In genomic region chr9:136994180-136994884, GRCh38 we compare ENCODE assay signal across 19 cellular contexts. TPM values are rescaled to one million over a fixed set of nuclear protein-coding genes. Genes with fewer than 3 reads are reported as not detected.
DNase-seq lines count a peak whose midpoint lies in the region; ATAC-seq and TF ChIP-seq lines count a peak whose summit lies in the region.
"Had no signal": no experiment of that assay in that cellular context is flagged by ENCODE, and none has a peak within 500 bp of the region (broad histone marks: within the 10 kb centered on the region; RNA-seq: fewer than 3 reads in every experiment).

No MANE protein-coding gene starts in this region.

- no peaks in the 10 kb centered on the region for H4K20me1 ChIP-seq in OCI-LY7 (ENCODE audit: insufficient read depth, low read length)

- no peaks in the 10 kb centered on the region for H3K9me2 ChIP-seq in OCI-LY7 (ENCODE audit: insufficient read depth, low read length)

- intact Hi-C loops in MCF 10A (cut with micrococcal nuclease): no loop called here
- intact Hi-C loops in breast epithelium (cut with DNase I; ENCODE audit: low total_unique reads): no loop called here
- intact Hi-C loops in OCI-LY7 (cut with micrococcal nuclease; ENCODE audit: unreplicated experiment): no loop called here

- peak; percentile 14 for ATAC-seq in esophagus mucosa
- no peak for ATAC-seq in stimulated activated memory B cell treated with anti-CD40 and anti-IgM and Interleukin-4, amounts not matched to agents 10 μg/mL and 1 μg/mL and 100 μg/mL, for 72 hours

- H3K79me2 ChIP-seq in OCI-LY7 (ENCODE audit: insufficient read depth, low read depth, low read length): no peaks in the 10 kb centered on the region; the same call in 1 of the 2 replicates

- no peaks in the 10 kb centered on the region for H3K27me3 Mint-ChIP-seq in MCF 10A (ENCODE audit: insufficient read depth, unreplicated experiment)
- peaks cover 10% of the 10 kb centered on the region for H3K27me3 Mint-ChIP-seq in stimulated activated memory B cell treated with anti-CD40 and anti-IgM and Interleukin-4, amounts not matched to agents 10 μg/mL and 1 μg/mL and 100 μg/mL, for 72 hours

- peak overlapping the region; percentile 82 for H3K4me3 Mint-ChIP-seq in MCF 10A (ENCODE audit: unreplicated experiment)
- peak overlapping the region; percentile 87 for H3K4me3 Mint-ChIP-seq in stimulated activated memory B cell treated with anti-CD40 and anti-IgM and Interleukin-4, amounts not matched to agents 10 μg/mL and 1 μg/mL and 100 μg/mL, for 72 hours

- POLR2A ChIA-PET in MCF 10A (lab: Yijun Ruan, JAX) (interaction anchor here (0.7 kb wide), 1 partner anchor 45 kb away, joined by 3 read pairs; no protein-coding TSS in a partner anchor), OCI-LY7 (lab: Charles Lee) (no interaction called here)

- TF ChIP-seq CTCF in MCF 10A (IDR thresholded peaks at IDR 0.05; ENCODE audit: unreplicated experiment) (no peak), breast epithelium (IDR thresholded peaks at IDR 0.05) (no peak), OCI-LY7 (conservative IDR thresholded peaks at IDR 0.05; ENCODE audit: low read length) (no peak)

- H3K27ac ChIP-seq in breast epithelium (peak overlapping the region in 1 of 2 donors; percentile 7), OCI-LY7 (ENCODE audit: low read depth, low read length, poor library complexity, severe bottlenecking) (no peak overlapping the region)
- H3K27ac ChIP-seq: PC-9 had no signal

- H3K9me3 ChIP-seq in breast epithelium (no peaks in the 10 kb centered on the region), OCI-LY7 (ENCODE audit: low read length) (no peaks in the 10 kb centered on the region), HAP-1 (peaks cover 2% of the 10 kb centered on the region; the same call in 1 of the 2 replicates)
- H3K9me3 ChIP-seq: MG63, upper lobe of left lung had no signal

- peak overlapping the region in 1 of 3 donors; percentile 62 for H3K4me3 ChIP-seq in breast epithelium
- H3K4me3 ChIP-seq in OCI-LY7 (ENCODE audit: low read depth, low read length, poor library complexity, severe bottlenecking): no peak overlapping the region
- no peak overlapping the region for H3K4me3 ChIP-seq in HAP-1
- H3K4me3 ChIP-seq: MG63, PC-9 had no signal

- BruUV-seq in MCF 10A (replicated peaks; lab: Mats Ljungman, UMichigan) (no TSS peak), OCI-LY7 (replicated peaks; lab: Mats Ljungman, UMichigan) (no TSS peak)

- H3K27ac Mint-ChIP-seq in MCF 10A (ENCODE audit: low read depth, unreplicated experiment): no peak overlapping the region
- no peak overlapping the region for H3K27ac Mint-ChIP-seq in stimulated activated memory B cell treated with anti-CD40 and anti-IgM and Interleukin-4, amounts not matched to agents 10 μg/mL and 1 μg/mL and 100 μg/mL, for 72 hours
- H3K27ac Mint-ChIP-seq: nephron had no signal

- peaks cover 12% of the 10 kb centered on the region for H3K36me3 Mint-ChIP-seq in MCF 10A (ENCODE audit: insufficient read depth, unreplicated experiment)
- no peaks in the 10 kb centered on the region for H3K36me3 Mint-ChIP-seq in stimulated activated memory B cell treated with anti-CD40 and anti-IgM and Interleukin-4, amounts not matched to agents 10 μg/mL and 1 μg/mL and 100 μg/mL, for 72 hours

- no peak overlapping the region for H2AFZ ChIP-seq in OCI-LY7 (ENCODE audit: low read length)
- H2AFZ ChIP-seq: PC-9 had no signal

- peaks cover 4% of the 10 kb centered on the region for H3K4me1 Mint-ChIP-seq in MCF 10A (ENCODE audit: insufficient read depth, unreplicated experiment)
- peaks cover 52% of the 10 kb centered on the region for H3K4me1 Mint-ChIP-seq in stimulated activated memory B cell treated with anti-CD40 and anti-IgM and Interleukin-4, amounts not matched to agents 10 μg/mL and 1 μg/mL and 100 μg/mL, for 72 hours

- no peaks in the 10 kb centered on the region for H3K27me3 ChIP-seq in breast epithelium
- H3K27me3 ChIP-seq in HAP-1 (ENCODE audit: low read depth): no peaks in the 10 kb centered on the region; the same call in 1 of the 2 replicates
- H3K27me3 ChIP-seq: MG63, upper lobe of left lung had no signal

- H3K36me3 ChIP-seq in breast epithelium (no peaks in the 10 kb centered on the region), OCI-LY7 (ENCODE audit: insufficient read depth, low read length) (0 out of 2 replicates have a peak, but pooled peaks cover 3% of the 10 kb centered on the region), HAP-1 (replicated peaks) (peaks cover 16% of the 10 kb centered on the region)
- H3K36me3 ChIP-seq: MG63 had no signal

- CTCF ChIA-PET in MCF 10A (lab: Yijun Ruan, JAX): no interaction called here
- CTCF ChIA-PET in OCI-LY7 (lab: Charles Lee; ENCODE audit: unreplicated experiment): interaction anchor here (0.6 kb wide), 1 partner anchor 688 kb away, joined by 11 read pairs; no protein-coding TSS in a partner anchor

- no peak for TF ChIP-seq POLR2A in breast epithelium (IDR thresholded peaks at IDR 0.05)

- DNase-seq in MCF 10A (ENCODE audit: unreplicated experiment): no peak
- no peak for DNase-seq in breast epithelium (ENCODE audit: low spot score in 2 of 2)
- no peak for DNase-seq in OCI-LY7 (ENCODE audit: low spot score)
- DNase-seq in NCI-H146 (lab: John Stamatoyannopoulos, UW): no peak
- DNase-seq in HAP-1 (ENCODE audit: low spot score in 2 of 2): no peak
- DNase-seq in NCI-H524 (lab: John Stamatoyannopoulos, UW): no peak
- DNase-seq: activated T-cell treated with anti-CD3 and anti-CD28 coated beads, Interleukin-2, amount 50 U/mL, for 1 hour; aorta; MG63; NCI-H2081 treated with DMSO at 0.1 percent for 48 hours; NCI-H526 treated with DMSO at 0.1 percent for 48 hours; PC-9; stimulated activated CD4-positive, alpha-beta T cell treated with anti-CD3 and anti-CD28 coated beads, Interleukin-1b, Interleukin-23, amount 100 ng/mL, for 48 hours had no signal

- H3K4me2 ChIP-seq in OCI-LY7 (ENCODE audit: low read length): peak overlapping the region; percentile 94; the same call in 1 of the 2 replicates

- no peaks in the 10 kb centered on the region for H3K9me3 Mint-ChIP-seq in MCF 10A (ENCODE audit: unreplicated experiment)
- H3K9me3 Mint-ChIP-seq in stimulated activated memory B cell treated with anti-CD40 and anti-IgM and Interleukin-4, amounts not matched to agents 10 μg/mL and 1 μg/mL and 100 μg/mL, for 72 hours: no peaks in the 10 kb centered on the region
- H3K9me3 Mint-ChIP-seq: nephron had no signal

- in situ Hi-C loops in HAP-1 (cut with MboI; ENCODE audit: low sequenced_read_pairs): no loop called here

- H3K4me1 ChIP-seq in breast epithelium (peaks cover 7 to 27% of the 10 kb centered on the region in 2 donors), OCI-LY7 (ENCODE audit: insufficient read depth, low read length, poor library complexity, severe bottlenecking) (peaks cover 41% of the 10 kb centered on the region), HAP-1 (peaks cover 4% of the 10 kb centered on the region; the same call in 1 of the 2 replicates)

RNA-seq across cellular contexts. Expression of gene CLIC3, which starts 2.0 kb away (rescaled TPM):
- total RNA-seq in MCF 10A (2022) (1.2 and 4.2 TPM in 2 replicates), breast epithelium (1 to 10 TPM in 1 of 3 donors, under 1 TPM in 1, not detected in 1; 0.32 to 3.5 TPM), OCI-LY7 (2022) (not detected in 2 replicates), esophagus mucosa (154 TPM)
- not detected in 2 replicates for total RNA-seq in OCI-LY7 (2014; rRNA removed; shearing (Covaris generic))
- total RNA-seq: dermis microvascular lymphatic vessel endothelial cell had no signal

RNA-seq across cellular contexts. Expression of gene PAXX, which starts 2.1 kb away (rescaled TPM):
- 43.6 and 57.9 TPM in 2 replicates for total RNA-seq in MCF 10A (2022)
- 10 to 100 TPM; 24.6 to 66.2 (median 49.2) TPM for total RNA-seq in breast epithelium
- total RNA-seq in OCI-LY7 (2014; rRNA removed; shearing (Covaris generic)): 63.5 and 66.5 TPM in 2 replicates
- 45.7 and 46.3 TPM in 2 replicates for total RNA-seq in OCI-LY7 (2022)
- 33.1 TPM for total RNA-seq in esophagus mucosa

RNA-seq across cellular contexts. Expression of gene LCNL1, which starts 11.5 kb away (rescaled TPM):
- total RNA-seq in MCF 10A (2022) (not detected in 2 replicates), breast epithelium (under 1 TPM in 2 of 3 donors, not detected in 1; 0.16 to 0.29 TPM), OCI-LY7 (2022) (not detected in 2 replicates), esophagus mucosa (0.20 TPM)
- not detected in 2 replicates for total RNA-seq in OCI-LY7 (2014; rRNA removed; shearing (Covaris generic))
- total RNA-seq: dermis microvascular lymphatic vessel endothelial cell, renal cortical epithelial cell had no signal

RNA-seq across cellular contexts. Expression of gene PTGDS, which starts 17.0 kb away (rescaled TPM):
- total RNA-seq in MCF 10A (2022) (1.1 and 1.8 TPM in 2 replicates), breast epithelium (10 to 100 TPM; 46.7 to 72.6 (median 48.2) TPM), OCI-LY7 (2022) (not detected in 2 replicates), esophagus mucosa (18.4 TPM)
- not detected in 2 replicates for total RNA-seq in OCI-LY7 (2014; rRNA removed; shearing (Covaris generic))

RNA-seq across cellular contexts. Expression of gene ABCA2, which starts 33.7 kb away (rescaled TPM):
- total RNA-seq in MCF 10A (2022): 20.0 and 21.7 TPM in 2 replicates
- 10 to 100 TPM; 17.0 to 30.6 (median 18.9) TPM for total RNA-seq in breast epithelium
- total RNA-seq in OCI-LY7 (2014; rRNA removed; shearing (Covaris generic)): 2.4 and 4.1 TPM in 2 replicates
- 8.3 and 10.6 TPM in 2 replicates for total RNA-seq in OCI-LY7 (2022)
- total RNA-seq in esophagus mucosa: 2.0 TPM

Comparison
In these comparisons a context has a peak if more than half of its experiments do, and no peak if none do; other contexts are left out.
1. RNA of gene CLIC3, which starts 2.0 kb away (total RNA-seq): 154 TPM in esophagus mucosa (single experiment); 1.2 to 4.2 TPM in MCF 10A, 0.32 to 3.5 TPM in breast epithelium and not detected in OCI-LY7; every median in the first group is over 10 times any median in the second.